8 cellular contexts compared by ENCODE assay signal in the genomic region with DNA sequence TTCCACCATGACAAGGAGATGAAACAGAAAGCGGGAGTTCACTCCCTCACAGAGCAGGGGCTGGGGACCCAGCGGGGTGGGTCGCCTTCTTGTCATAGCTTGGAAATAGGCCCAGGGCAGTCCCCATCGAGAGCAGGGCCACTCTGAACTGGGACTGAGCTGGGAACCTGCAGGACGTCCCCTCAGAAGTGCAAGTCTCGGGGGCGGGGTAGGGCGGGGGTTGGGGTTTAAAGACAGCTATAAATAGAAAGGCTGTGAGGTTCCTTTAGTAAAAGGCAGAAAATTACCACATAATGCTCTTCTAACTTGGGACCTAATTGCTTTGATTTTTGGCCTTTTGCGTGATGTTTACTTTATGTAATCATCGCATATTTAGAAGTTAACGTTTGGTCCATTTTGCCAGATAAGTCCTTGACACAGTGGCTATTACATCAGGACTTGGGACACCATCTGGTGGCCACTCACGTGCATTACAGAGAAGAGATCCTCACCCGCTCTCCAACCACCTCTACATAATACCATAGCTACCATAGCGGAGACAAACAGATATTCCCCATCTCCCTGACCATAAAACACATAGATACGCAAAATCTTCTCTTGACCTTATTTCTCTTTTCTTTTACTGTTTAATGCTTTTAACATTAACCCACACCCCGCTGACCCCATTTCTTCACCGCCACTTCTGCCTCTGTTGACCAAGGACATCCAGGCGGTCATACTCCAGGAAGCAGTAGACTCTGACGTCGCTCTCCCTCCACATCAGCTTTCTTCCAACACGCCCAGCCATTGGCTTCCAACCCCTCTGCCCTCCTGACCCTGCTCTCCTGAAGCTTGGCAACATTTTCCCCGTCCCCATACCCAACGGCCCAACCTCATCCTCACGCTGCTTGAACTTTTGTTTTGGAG. TPM values are rescaled to one million over a fixed set of nuclear protein-coding genes. Genes with fewer than 3 reads are reported as not detected.
DNase-seq lines count a peak whose midpoint lies in the region; ATAC-seq, FAIRE-seq and TF ChIP-seq lines count a peak whose summit lies in the region.

No MANE protein-coding gene starts in this region.

- peak overlapping the region in 1 of 5 donors; percentile 29 for H3K4me3 Mint-ChIP-seq in immature natural killer cell

- TF ChIP-seq CTCF in GM12865 (IDR thresholded peaks at IDR 0.05; ENCODE audit: insufficient read depth, low read depth, low read length, missing control alignments): peak; percentile 81
- TF ChIP-seq CTCF in cardiac fibroblast (IDR thresholded peaks at IDR 0.05; ENCODE audit: low read depth, low read length): peak; percentile 82

- peaks cover 6 to 53% (median 40%) of the 10 kb centered on the region in 3 donors for H3K36me3 Mint-ChIP-seq in immature natural killer cell

- H3K4me3 ChIP-seq in GM12865 (ENCODE audit: low read depth, low read length): no peak overlapping the region
- H3K4me3 ChIP-seq in MG63: no peak overlapping the region
- H3K4me3 ChIP-seq in cardiac fibroblast (replicated peaks in 1 of 2; ENCODE audit: low read depth in 2 of 2, low read length in 2 of 2): peak overlapping the region in 1 of 2 donors; percentile 32

- H3K27me3 ChIP-seq in MG63: no peaks in the 10 kb centered on the region; the same call in 1 of the 2 replicates

- peak; percentile 96 for FAIRE-seq in A204.1 (lab: Jason Lieb, UNC)

- ATAC-seq in HG03565 (IDR thresholded peaks at IDR 0.05; ENCODE audit: unreplicated experiment): no peak

- peak; percentile 90 for DNase-seq in GM12865 (ENCODE audit: low read depth)
- peak; percentile 52 for DNase-seq in MG63
- peak; percentile 29 for DNase-seq in T-helper 9 cell
- peak; percentile 79 to 81 for DNase-seq in cardiac fibroblast (ENCODE audit: low read depth in 2 of 2)
- DNase-seq in immature natural killer cell: peak; percentile 25 to 42 (median 40)
- peak; percentile 54 for DNase-seq in stimulated activated CD4-positive, alpha-beta T cell treated with anti-CD3 and anti-CD28 coated beads, Interleukin-2, amount 100 ng/mL, for 24 hours

- peak overlapping the region; percentile 87 to 95 (median 94) for H3K27ac Mint-ChIP-seq in immature natural killer cell

- H3K36me3 ChIP-seq in MG63: no peaks in the 10 kb centered on the region

- H3K9me3 ChIP-seq in MG63: no peaks in the 10 kb centered on the region

- H3K27me3 Mint-ChIP-seq in immature natural killer cell (ENCODE audit: low read depth in 3 of 3): peaks cover 4 to 26% (median 25%) of the 10 kb centered on the region in 3 donors

- peaks cover 52 to 66% of the 10 kb centered on the region in 2 donors for H3K4me1 Mint-ChIP-seq in immature natural killer cell

- no peaks in the 10 kb centered on the region for H3K9me3 Mint-ChIP-seq in immature natural killer cell

RNA-seq across cellular contexts. Expression of gene PIK3R6, which starts 27.5 kb away (rescaled TPM):
- total RNA-seq in MG63 (2014; rRNA removed; shearing (Covaris generic); ENCODE audit: low replicate concordance): not detected in 2 replicates
- under 1 TPM in 2 of 3 donors, not detected in 1; 0.18 to 0.57 TPM for polyA plus RNA-seq in immature natural killer cell

Comparison
In these comparisons a context has a peak if more than half of its experiments do, and no peak if none do; other contexts are left out.
1. DNase-seq: peak in every context shown above with its lines; median percentile 90 in GM12865; 80 in cardiac fibroblast; 54 in stimulated activated CD4-positive, alpha-beta T cell treated with anti-CD3 and anti-CD28 coated beads, Interleukin-2, amount 100 ng/mL, for 24 hours; 52 in MG63; 40 in immature natural killer cell; 29 in T-helper 9 cell.